7 cellular contexts compared by ENCODE assay signal in the genomic region with DNA sequence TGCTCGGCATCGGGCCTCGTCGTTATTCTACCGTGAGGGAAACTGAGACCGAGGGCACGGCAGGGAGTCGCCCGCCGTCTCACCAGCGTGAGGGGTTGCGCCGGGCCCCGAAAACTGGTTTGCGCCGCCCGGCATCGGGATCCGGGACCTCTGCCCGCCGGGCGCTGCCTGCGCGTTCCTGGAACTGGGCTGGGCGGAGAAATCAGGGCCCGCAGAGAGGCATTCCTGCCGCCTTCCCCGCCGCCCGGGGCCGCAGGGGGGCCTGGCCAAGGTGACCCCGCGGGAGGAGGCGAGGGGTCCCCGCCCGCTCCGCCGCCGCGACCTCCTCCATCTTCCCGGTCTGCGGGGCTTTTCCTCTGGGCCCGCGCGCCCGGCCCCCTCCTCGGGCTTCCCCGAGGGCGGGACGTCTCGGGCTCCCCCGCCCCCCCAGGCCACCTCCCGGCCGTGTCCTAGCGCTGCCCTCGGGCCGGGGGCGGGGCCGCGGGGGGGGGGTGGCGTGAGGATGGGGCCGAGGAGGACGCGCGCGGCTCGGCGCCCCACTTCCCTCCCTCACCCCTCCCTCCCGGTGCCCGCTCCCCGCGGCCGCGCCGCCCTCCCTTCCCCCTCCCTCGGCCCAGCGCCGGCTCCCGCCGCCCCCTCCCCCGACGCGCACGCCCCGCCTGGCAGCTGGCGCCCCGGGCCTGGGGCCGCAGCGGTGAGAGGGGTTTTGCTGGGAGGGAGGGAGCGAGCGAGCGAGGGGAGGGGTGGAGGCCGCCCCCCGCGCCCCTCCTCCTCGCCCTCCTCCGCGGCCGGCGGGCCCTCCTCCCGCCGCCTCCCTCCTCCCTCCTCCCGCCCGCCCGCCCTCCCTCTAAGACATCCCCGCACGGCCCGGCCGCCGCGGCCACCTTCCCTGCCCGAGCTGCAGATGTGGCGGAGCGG. TPM values are rescaled to one million over a fixed set of nuclear protein-coding genes. Genes with fewer than 3 reads are reported as not detected.
DNase-seq lines count a peak whose midpoint lies in the region; ATAC-seq and TF ChIP-seq lines count a peak whose summit lies in the region.

GLIS2 (plus strand) TSS at position 883 of the 918 bp plus-strand sequence. CDS start 16,214 bp downstream, outside the sequence.

- no peak within 1 kb of the TSS for H3K27ac Mint-ChIP-seq in WTC11

- H3K4me1 Mint-ChIP-seq in WTC11 = peaks cover 30% of the 10 kb centered on the region

- H3K36me3 ChIP-seq in mucosa of rectum (ENCODE audit: control insufficient read depth in 2 of 2, insufficient read depth in 2 of 2, low read length in 2 of 2) = no peaks in the 10 kb centered on the region
- no peaks in the 10 kb centered on the region for H3K36me3 ChIP-seq in vagina

- peak; percentile 56 for DNase-seq in GM04504 (ENCODE audit: low read depth)
- DNase-seq in NCI-H1092 (lab: John Stamatoyannopoulos, UW) = peak; percentile 69
- DNase-seq in WTC11 (ENCODE audit: low spot score) = peak; percentile 82
- DNase-seq in epithelial cell of prostate (ENCODE audit: low read depth, low spot score) = no peak
- peak in 1 of 2 donors; percentile 84 for DNase-seq in vagina (ENCODE audit: extremely low spot score in 2 of 2)

- TF ChIP-seq POLR2A in vagina (IDR thresholded peaks at IDR 0.05) = peak in 1 of 2 donors; percentile 49

- H3K9me3 ChIP-seq in mucosa of rectum (ENCODE audit: control insufficient read depth in 2 of 2, low read length in 2 of 2) (no peaks in the 10 kb centered on the region), vagina (no peaks in the 10 kb centered on the region)

- ATAC-seq in WTC11 (peak; percentile 44), HG02981 (IDR thresholded peaks at IDR 0.05; ENCODE audit: unreplicated experiment) (no peak)

- H3K9ac ChIP-seq in mucosa of rectum (ENCODE audit: low read depth in 1 of 2, low read length in 2 of 2) = peak within 1 kb of the TSS; percentile 38 to 51

- peak within 1 kb of the TSS; percentile 88 for H3K4me3 Mint-ChIP-seq in WTC11

- CTCF ChIA-PET in WTC11 (lab: Charles Lee) = interaction anchor here (0.6 to 6.1 kb wide), 22 partner anchors 7 to 419 kb away, joined by 3 to 56 read pairs (median 6); partner anchors contain the start of genes ANKS3 and TFAP4

- H3K9me3 Mint-ChIP-seq in WTC11 = no peaks in the 10 kb centered on the region

- H3K27me3 ChIP-seq in mucosa of rectum (ENCODE audit: control insufficient read depth in 2 of 2, insufficient read depth in 2 of 2, low read length in 2 of 2) (peaks cover 8 to 21% of the 10 kb centered on the region in 2 donors), vagina (no peaks in the 10 kb centered on the region)

- peaks cover 11 to 20% of the 10 kb centered on the region in 2 donors for H3K4me1 ChIP-seq in mucosa of rectum (ENCODE audit: control insufficient read depth in 2 of 2, insufficient read depth in 2 of 2, low read length in 2 of 2)
- H3K4me1 ChIP-seq in vagina = peaks cover 58% of the 10 kb centered on the region

- POLR2A ChIA-PET in WTC11 (lab: Charles Lee) = interaction anchor here (0.5 to 3.0 kb wide), 10 partner anchors 9 to 205 kb away, joined by 3 to 14 read pairs (median 4); no protein-coding TSS in a partner anchor

- H3K27me3 Mint-ChIP-seq in WTC11 (ENCODE audit: low read depth) = peaks cover 13% of the 10 kb centered on the region

- no peaks in the 10 kb centered on the region for H3K36me3 Mint-ChIP-seq in WTC11

- peak within 1 kb of the TSS; percentile 45 for H3K27ac ChIP-seq in epithelial cell of prostate
- H3K27ac ChIP-seq in mucosa of rectum (ENCODE audit: low read depth in 2 of 2, low read length in 2 of 2) = peak within 1 kb of the TSS; percentile 61 to 68
- peak within 1 kb of the TSS; percentile 93 for H3K27ac ChIP-seq in vagina

- TF ChIP-seq CTCF in WTC11 (IDR thresholded peaks at IDR 0.05) = no peak
- no peak for TF ChIP-seq CTCF in vagina (IDR thresholded peaks at IDR 0.05)

- intact Hi-C loops in vagina (cut with DNase I) = loop anchor here (5.0 kb wide), 1 partner anchor 43 kb away; the partner anchor contains the start of gene TFAP4

- H3K4me3 ChIP-seq in mucosa of rectum (ENCODE audit: low read length in 2 of 2) = peak within 1 kb of the TSS; percentile 50 to 60
- H3K4me3 ChIP-seq in vagina = peak within 1 kb of the TSS; percentile 60 to 65

TF ChIP-seq in WTC11, 78 proteins besides CTCF, POLR2A, EP300 and RAD21:
- TF ChIP-seq ZNF232 (CRISPR knock-in tag; IDR thresholded peaks at IDR 0.05) (no peak), SP1 (CRISPR knock-in tag; conservative IDR thresholded peaks at IDR 0.05) (peak; percentile 40; the same call in 1 of the 2 replicates), HMGXB4 (CRISPR knock-in tag; IDR thresholded peaks at IDR 0.05) (0 out of 2 replicates have a peak, but pooled peaks have one; percentile 55), ZNF263 (CRISPR knock-in tag; IDR thresholded peaks at IDR 0.05; ENCODE audit: low read depth) (peak; percentile 84), ESRRA (CRISPR knock-in tag; IDR thresholded peaks at IDR 0.05; ENCODE audit: borderline replicate concordance) (no peak), KAT7 (CRISPR knock-in tag; IDR thresholded peaks at IDR 0.05; ENCODE audit: borderline replicate concordance) (no peak), ZNF671 (CRISPR knock-in tag; IDR thresholded peaks at IDR 0.05) (no peak)
- TF ChIP-seq, protein P1, sequence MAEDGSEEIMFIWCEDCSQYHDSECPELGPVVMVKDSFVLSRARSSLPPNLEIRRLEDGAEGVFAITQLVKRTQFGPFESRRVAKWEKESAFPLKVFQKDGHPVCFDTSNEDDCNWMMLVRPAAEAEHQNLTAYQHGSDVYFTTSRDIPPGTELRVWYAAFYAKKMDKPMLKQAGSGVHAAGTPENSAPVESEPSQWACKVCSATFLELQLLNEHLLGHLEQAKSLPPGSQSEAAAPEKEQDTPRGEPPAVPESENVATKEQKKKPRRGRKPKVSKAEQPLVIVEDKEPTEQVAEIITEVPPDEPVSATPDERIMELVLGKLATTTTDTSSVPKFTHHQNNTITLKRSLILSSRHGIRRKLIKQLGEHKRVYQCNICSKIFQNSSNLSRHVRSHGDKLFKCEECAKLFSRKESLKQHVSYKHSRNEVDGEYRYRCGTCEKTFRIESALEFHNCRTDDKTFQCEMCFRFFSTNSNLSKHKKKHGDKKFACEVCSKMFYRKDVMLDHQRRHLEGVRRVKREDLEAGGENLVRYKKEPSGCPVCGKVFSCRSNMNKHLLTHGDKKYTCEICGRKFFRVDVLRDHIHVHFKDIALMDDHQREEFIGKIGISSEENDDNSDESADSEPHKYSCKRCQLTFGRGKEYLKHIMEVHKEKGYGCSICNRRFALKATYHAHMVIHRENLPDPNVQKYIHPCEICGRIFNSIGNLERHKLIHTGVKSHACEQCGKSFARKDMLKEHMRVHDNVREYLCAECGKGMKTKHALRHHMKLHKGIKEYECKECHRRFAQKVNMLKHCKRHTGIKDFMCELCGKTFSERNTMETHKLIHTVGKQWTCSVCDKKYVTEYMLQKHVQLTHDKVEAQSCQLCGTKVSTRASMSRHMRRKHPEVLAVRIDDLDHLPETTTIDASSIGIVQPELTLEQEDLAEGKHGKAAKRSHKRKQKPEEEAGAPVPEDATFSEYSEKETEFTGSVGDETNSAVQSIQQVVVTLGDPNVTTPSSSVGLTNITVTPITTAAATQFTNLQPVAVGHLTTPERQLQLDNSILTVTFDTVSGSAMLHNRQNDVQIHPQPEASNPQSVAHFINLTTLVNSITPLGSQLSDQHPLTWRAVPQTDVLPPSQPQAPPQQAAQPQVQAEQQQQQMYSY (CRISPR knock-in tag; IDR thresholded peaks at IDR 0.05) = no peak

RNA-seq across cellular contexts. Expression of gene GLIS2, which starts in this region (rescaled TPM):
- total RNA-seq in WTC11 (2021) (19.5 to 23.0 TPM (median 20.1 TPM) in 3 replicates), vagina (6.9 TPM)
